Comparison of ENCODE assay signal across 2 cellular contexts in the genomic region with DNA sequence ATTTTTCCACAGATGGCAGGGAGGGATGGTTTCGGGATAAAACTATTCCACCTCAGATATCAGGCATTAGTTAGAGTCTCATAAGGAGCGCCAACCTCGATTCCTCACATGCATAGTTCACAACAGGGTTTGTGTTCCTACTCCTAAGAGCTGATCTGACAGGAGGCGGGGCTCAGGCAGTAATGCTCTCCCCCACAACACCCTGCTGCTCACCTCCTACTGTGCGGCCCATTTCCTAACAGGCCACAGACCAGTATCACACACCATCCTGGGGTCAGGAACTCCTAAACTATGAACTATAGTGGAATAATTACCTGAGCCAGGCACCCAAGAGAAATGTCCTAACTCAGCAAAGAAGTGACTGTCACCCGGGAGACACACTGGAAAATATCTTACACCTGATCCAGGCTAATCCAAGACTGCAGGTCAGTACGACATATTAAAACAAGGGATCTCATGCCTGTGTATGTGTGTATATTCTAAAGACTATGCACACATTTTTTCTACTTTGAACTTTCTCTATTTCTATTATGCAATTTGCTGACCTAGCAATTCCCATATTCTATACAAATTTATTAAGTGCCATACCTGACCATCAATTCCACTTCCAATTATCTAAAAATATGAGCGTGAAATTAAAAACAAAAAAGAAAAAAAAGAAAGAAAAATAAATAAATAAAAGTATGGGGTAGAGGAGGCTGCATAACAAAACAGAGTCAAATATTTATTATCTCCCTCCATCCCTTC.
A peak's percentile ranks its signal among the peaks of the same experiment; 100 is the strongest.
TF ChIP-seq lines count a peak whose summit lies in the region.

No MANE protein-coding gene starts in this region.

TF ChIP-seq in IMR-90, 13 proteins besides CTCF, POLR2A, EP300 and RAD21:
- TF ChIP-seq SMC3 (IDR thresholded peaks at IDR 0.05; ENCODE audit: low read depth, low read length): no peak
- TF ChIP-seq FOS (IDR thresholded peaks at IDR 0.05; ENCODE audit: low read depth, low read length): no peak
- TF ChIP-seq BHLHE40 (IDR thresholded peaks at IDR 0.05; ENCODE audit: low read depth, low read length): no peak
- TF ChIP-seq MAFK (IDR thresholded peaks at IDR 0.05; ENCODE audit: low read depth, low read length): peak; percentile 98
- no peak for TF ChIP-seq MAZ (IDR thresholded peaks at IDR 0.05; ENCODE audit: borderline replicate concordance, low read depth, low read length)
- TF ChIP-seq, protein P1, sequence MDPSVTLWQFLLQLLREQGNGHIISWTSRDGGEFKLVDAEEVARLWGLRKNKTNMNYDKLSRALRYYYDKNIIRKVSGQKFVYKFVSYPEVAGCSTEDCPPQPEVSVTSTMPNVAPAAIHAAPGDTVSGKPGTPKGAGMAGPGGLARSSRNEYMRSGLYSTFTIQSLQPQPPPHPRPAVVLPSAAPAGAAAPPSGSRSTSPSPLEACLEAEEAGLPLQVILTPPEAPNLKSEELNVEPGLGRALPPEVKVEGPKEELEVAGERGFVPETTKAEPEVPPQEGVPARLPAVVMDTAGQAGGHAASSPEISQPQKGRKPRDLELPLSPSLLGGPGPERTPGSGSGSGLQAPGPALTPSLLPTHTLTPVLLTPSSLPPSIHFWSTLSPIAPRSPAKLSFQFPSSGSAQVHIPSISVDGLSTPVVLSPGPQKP (IDR thresholded peaks at IDR 0.05; ENCODE audit: borderline replicate concordance, low read depth, low read length): no peak
- TF ChIP-seq, protein P2, sequence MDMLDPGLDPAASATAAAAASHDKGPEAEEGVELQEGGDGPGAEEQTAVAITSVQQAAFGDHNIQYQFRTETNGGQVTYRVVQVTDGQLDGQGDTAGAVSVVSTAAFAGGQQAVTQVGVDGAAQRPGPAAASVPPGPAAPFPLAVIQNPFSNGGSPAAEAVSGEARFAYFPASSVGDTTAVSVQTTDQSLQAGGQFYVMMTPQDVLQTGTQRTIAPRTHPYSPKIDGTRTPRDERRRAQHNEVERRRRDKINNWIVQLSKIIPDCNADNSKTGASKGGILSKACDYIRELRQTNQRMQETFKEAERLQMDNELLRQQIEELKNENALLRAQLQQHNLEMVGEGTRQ (IDR thresholded peaks at IDR 0.05; ENCODE audit: low read depth, low read length): no peak

TF ChIP-seq in K562, 482 proteins besides CTCF, POLR2A, EP300 and RAD21:
- TF ChIP-seq NFIX (CRISPR knock-in tag; IDR thresholded peaks at IDR 0.05; ENCODE audit: low read depth): no peak
- no peak for TF ChIP-seq ZNF766 (CRISPR knock-in tag; conservative IDR thresholded peaks at IDR 0.05)
- TF ChIP-seq ZNF347 (CRISPR knock-in tag; IDR thresholded peaks at IDR 0.05; ENCODE audit: low read depth): no peak
- TF ChIP-seq DACH1 (IDR thresholded peaks at IDR 0.05; ENCODE audit: partially characterized antibody): no peak
- no peak for TF ChIP-seq SRSF3 (IDR thresholded peaks at IDR 0.05; ENCODE audit: insufficient read depth, low read length)
- TF ChIP-seq ZNF316 (IDR thresholded peaks at IDR 0.05): peak; percentile 97
- TF ChIP-seq C11orf30 (IDR thresholded peaks at IDR 0.05; ENCODE audit: low read depth): peak; percentile 94
- no peak for TF ChIP-seq GATA2 (CRISPR knock-in tag; IDR thresholded peaks at IDR 0.05)
- TF ChIP-seq, protein P3, sequence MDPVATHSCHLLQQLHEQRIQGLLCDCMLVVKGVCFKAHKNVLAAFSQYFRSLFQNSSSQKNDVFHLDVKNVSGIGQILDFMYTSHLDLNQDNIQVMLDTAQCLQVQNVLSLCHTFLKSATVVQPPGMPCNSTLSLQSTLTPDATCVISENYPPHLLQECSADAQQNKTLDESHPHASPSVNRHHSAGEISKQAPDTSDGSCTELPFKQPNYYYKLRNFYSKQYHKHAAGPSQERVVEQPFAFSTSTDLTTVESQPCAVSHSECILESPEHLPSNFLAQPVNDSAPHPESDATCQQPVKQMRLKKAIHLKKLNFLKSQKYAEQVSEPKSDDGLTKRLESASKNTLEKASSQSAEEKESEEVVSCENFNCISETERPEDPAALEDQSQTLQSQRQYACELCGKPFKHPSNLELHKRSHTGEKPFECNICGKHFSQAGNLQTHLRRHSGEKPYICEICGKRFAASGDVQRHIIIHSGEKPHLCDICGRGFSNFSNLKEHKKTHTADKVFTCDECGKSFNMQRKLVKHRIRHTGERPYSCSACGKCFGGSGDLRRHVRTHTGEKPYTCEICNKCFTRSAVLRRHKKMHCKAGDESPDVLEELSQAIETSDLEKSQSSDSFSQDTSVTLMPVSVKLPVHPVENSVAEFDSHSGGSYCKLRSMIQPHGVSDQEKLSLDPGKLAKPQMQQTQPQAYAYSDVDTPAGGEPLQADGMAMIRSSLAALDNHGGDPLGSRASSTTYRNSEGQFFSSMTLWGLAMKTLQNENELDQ (CRISPR knock-in tag; IDR thresholded peaks at IDR 0.05; ENCODE audit: borderline replicate concordance): no peak
- TF ChIP-seq STAT5A (IDR thresholded peaks at IDR 0.05; ENCODE audit: borderline replicate concordance, low read length): no peak
- no peak for TF ChIP-seq TAF15 (IDR thresholded peaks at IDR 0.05; ENCODE audit: low read depth, low read length)
- TF ChIP-seq POLR2AphosphoS2 (IDR thresholded peaks at IDR 0.05; ENCODE audit: low read length): no peak
- no peak for TF ChIP-seq BCL6 (CRISPR knock-in tag; IDR thresholded peaks at IDR 0.05)
- TF ChIP-seq MCM3 (IDR thresholded peaks at IDR 0.05): no peak
- no peak for TF ChIP-seq ZNF24 (IDR thresholded peaks at IDR 0.05)
- TF ChIP-seq, protein P4, sequence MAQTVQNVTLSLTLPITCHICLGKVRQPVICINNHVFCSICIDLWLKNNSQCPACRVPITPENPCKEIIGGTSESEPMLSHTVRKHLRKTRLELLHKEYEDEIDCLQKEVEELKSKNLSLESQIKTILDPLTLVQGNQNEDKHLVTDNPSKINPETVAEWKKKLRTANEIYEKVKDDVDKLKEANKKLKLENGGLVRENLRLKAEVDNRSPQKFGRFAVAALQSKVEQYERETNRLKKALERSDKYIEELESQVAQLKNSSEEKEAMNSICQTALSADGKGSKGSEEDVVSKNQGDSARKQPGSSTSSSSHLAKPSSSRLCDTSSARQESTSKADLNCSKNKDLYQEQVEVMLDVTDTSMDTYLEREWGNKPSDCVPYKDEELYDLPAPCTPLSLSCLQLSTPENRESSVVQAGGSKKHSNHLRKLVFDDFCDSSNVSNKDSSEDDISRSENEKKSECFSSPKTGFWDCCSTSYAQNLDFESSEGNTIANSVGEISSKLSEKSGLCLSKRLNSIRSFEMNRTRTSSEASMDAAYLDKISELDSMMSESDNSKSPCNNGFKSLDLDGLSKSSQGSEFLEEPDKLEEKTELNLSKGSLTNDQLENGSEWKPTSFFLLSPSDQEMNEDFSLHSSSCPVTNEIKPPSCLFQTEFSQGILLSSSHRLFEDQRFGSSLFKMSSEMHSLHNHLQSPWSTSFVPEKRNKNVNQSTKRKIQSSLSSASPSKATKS (CRISPR knock-in tag; IDR thresholded peaks at IDR 0.05): no peak
- no peak for TF ChIP-seq CHD1 (IDR thresholded peaks at IDR 0.05; ENCODE audit: low read length)
- TF ChIP-seq HSF4 (CRISPR knock-in tag; IDR thresholded peaks at IDR 0.05; ENCODE audit: borderline replicate concordance): no peak
- no peak for TF ChIP-seq ZNF311 (CRISPR knock-in tag; IDR thresholded peaks at IDR 0.05)
- TF ChIP-seq, protein P5, sequence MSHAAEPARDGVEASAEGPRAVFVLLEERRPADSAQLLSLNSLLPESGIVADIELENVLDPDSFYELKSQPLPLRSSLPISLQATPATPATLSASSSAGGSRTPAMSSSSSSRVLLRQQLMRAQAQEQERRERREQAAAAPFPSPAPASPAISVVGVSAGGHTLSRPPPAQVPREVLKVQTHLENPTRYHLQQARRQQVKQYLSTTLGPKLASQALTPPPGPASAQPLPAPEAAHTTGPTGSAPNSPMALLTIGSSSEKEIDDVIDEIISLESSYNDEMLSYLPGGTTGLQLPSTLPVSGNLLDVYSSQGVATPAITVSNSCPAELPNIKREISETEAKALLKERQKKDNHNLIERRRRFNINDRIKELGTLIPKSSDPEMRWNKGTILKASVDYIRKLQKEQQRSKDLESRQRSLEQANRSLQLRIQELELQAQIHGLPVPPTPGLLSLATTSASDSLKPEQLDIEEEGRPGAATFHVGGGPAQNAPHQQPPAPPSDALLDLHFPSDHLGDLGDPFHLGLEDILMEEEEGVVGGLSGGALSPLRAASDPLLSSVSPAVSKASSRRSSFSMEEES (CRISPR knock-in tag; IDR thresholded peaks at IDR 0.05): no peak
- TF ChIP-seq MAFF (IDR thresholded peaks at IDR 0.05; ENCODE audit: low read length): peak; percentile 97
- no peak for TF ChIP-seq FOXJ2 (tag; IDR thresholded peaks at IDR 0.05)
- no peak for TF ChIP-seq ZNF253 (CRISPR knock-in tag; conservative IDR thresholded peaks at IDR 0.05)
- TF ChIP-seq MAFK (IDR thresholded peaks at IDR 0.05; ENCODE audit: low read length): peak; percentile 97
- no peak for TF ChIP-seq PPARD (CRISPR knock-in tag; IDR thresholded peaks at IDR 0.05)
- no peak for TF ChIP-seq HOXB6 (CRISPR knock-in tag; IDR thresholded peaks at IDR 0.05; ENCODE audit: borderline replicate concordance)
- TF ChIP-seq RBM39 (optimal IDR thresholded peaks at IDR 0.05; ENCODE audit: low read depth, low read length): no peak
- no peak for TF ChIP-seq ZBED1 (IDR thresholded peaks at IDR 0.05)
- TF ChIP-seq POLR3A (IDR thresholded peaks at IDR 0.05; ENCODE audit: borderline replicate concordance, extremely low read depth, insufficient read depth, insufficient read length): no peak
- no peak for TF ChIP-seq KHSRP (IDR thresholded peaks at IDR 0.05)
- no peak for TF ChIP-seq TAL1 (IDR thresholded peaks at IDR 0.05)
- no peak for TF ChIP-seq CTBP1 (IDR thresholded peaks at IDR 0.05; ENCODE audit: borderline replicate concordance)
- no peak for TF ChIP-seq RBM15 (IDR thresholded peaks at IDR 0.05; ENCODE audit: insufficient read depth, low read length)
- peak; percentile 82 for TF ChIP-seq ZKSCAN1 (IDR thresholded peaks at IDR 0.05; ENCODE audit: low read depth, low read length)
- TF ChIP-seq, protein P6, sequence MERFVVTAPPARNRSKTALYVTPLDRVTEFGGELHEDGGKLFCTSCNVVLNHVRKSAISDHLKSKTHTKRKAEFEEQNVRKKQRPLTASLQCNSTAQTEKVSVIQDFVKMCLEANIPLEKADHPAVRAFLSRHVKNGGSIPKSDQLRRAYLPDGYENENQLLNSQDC (CRISPR knock-in tag; IDR thresholded peaks at IDR 0.05): no peak
- TF ChIP-seq, protein P7, sequence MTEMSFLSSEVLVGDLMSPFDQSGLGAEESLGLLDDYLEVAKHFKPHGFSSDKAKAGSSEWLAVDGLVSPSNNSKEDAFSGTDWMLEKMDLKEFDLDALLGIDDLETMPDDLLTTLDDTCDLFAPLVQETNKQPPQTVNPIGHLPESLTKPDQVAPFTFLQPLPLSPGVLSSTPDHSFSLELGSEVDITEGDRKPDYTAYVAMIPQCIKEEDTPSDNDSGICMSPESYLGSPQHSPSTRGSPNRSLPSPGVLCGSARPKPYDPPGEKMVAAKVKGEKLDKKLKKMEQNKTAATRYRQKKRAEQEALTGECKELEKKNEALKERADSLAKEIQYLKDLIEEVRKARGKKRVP (CRISPR knock-in tag; IDR thresholded peaks at IDR 0.05): no peak
- TF ChIP-seq CEBPG (CRISPR knock-in tag; IDR thresholded peaks at IDR 0.05): no peak
- no peak for TF ChIP-seq CEBPG (tag; conservative IDR thresholded peaks at IDR 0.05 in 1 of 2, IDR thresholded peaks at IDR 0.05 in 1 of 2)
- peak; percentile 93 for TF ChIP-seq MAFG (tag; conservative IDR thresholded peaks at IDR 0.05)
